ENCODE assay signal across 10 cellular contexts in the genomic region with DNA sequence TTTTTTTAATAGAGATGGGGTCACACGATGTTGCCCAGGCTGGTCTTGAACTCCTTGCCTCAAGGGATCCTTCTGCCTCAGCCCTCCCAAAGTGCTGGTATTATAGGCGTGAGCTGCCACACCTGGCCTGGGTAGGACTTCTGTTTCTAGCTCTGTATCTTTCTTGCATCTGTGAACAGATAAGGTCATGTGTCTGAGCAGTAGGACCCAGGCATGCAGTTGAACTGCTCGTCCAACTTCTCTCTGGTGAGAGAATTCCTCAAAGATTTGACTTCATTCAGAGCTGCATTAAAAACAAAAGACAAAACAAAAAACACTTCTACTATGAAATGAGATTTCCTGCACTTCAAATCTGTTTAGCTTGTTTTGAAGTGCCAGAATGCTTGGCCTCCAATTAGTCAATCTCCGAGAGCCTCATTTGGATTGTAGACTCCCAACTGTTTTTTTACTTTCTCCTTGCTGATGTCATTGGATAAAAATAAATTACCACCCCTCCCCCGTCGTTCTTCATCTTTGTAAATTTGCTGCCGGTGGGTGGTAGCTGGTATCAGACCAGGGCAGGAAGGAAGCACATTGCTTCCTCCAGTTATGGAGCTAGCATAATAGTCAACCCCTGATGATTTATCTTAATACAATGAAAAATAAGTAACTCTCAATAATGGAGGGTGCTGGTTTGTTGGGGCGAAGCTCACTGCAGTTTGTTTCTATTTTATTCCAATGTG. TPM values are rescaled to one million over a fixed set of nuclear protein-coding genes. Genes with fewer than 3 reads are reported as not detected.
A peak's percentile ranks its signal among the peaks of the same experiment; 100 is the strongest.
DNase-seq lines count a peak whose midpoint lies in the region; ATAC-seq and TF ChIP-seq lines count a peak whose summit lies in the region.
"Had no signal": no experiment of that assay in that cellular context is flagged by ENCODE, and none has a peak within 500 bp of the region (broad histone marks: within the 10 kb centered on the region; RNA-seq: fewer than 3 reads in every experiment).

No MANE protein-coding gene starts in this region.

- H3K9me3 Mint-ChIP-seq in CD14-positive monocyte, result no peaks in the 10 kb centered on the region
- no peaks in the 10 kb centered on the region for H3K9me3 Mint-ChIP-seq in HFFc6
- no peaks in the 10 kb centered on the region for H3K9me3 Mint-ChIP-seq in naive B cell

- H3K27me3 Mint-ChIP-seq in CD14-positive monocyte (ENCODE audit: low read depth in 3 of 3), result no peaks in the 10 kb centered on the region
- no peaks in the 10 kb centered on the region for H3K27me3 Mint-ChIP-seq in HFFc6 (ENCODE audit: insufficient read depth)
- no peaks in the 10 kb centered on the region for H3K27me3 Mint-ChIP-seq in naive B cell

- H3K4me1 Mint-ChIP-seq in CD14-positive monocyte (peaks cover 34% of the 10 kb centered on the region), HFFc6 (ENCODE audit: low read depth) (peaks cover 76% of the 10 kb centered on the region), naive B cell (peaks cover 13 to 14% (median 14%) of the 10 kb centered on the region in 3 donors)

- peak overlapping the region; percentile 69 to 85 for H3K4me3 Mint-ChIP-seq in CD14-positive monocyte
- H3K4me3 Mint-ChIP-seq in HFFc6, result no peak overlapping the region
- peak overlapping the region in 3 of 8 donors; percentile 25 to 58 (median 34) for H3K4me3 Mint-ChIP-seq in naive B cell

- peaks cover 3 to 4% of the 10 kb centered on the region in 2 donors for H3K36me3 Mint-ChIP-seq in CD14-positive monocyte
- H3K36me3 Mint-ChIP-seq in HFFc6 (ENCODE audit: low read depth), result peaks cover 45% of the 10 kb centered on the region
- H3K36me3 Mint-ChIP-seq in naive B cell, result no peaks in the 10 kb centered on the region

- ATAC-seq in naive B cell (ENCODE audit: low read depth in 2 of 2) (peak; percentile 40 to 49), HG03521 (IDR thresholded peaks at IDR 0.05; ENCODE audit: unreplicated experiment) (no peak), HG02852 (IDR thresholded peaks at IDR 0.05; ENCODE audit: unreplicated experiment) (no peak)

- TF ChIP-seq CTCF in CD14-positive monocyte (IDR thresholded peaks at IDR 0.05) (no peak), HFFc6 (IDR thresholded peaks at IDR 0.05) (no peak)

- peak overlapping the region in 4 of 7 donors; percentile 22 to 74 (median 59) for H3K27ac Mint-ChIP-seq in CD14-positive monocyte
- peak overlapping the region; percentile 94 for H3K27ac Mint-ChIP-seq in HFFc6
- peak overlapping the region in 2 of 6 donors; percentile 0 to 70 for H3K27ac Mint-ChIP-seq in naive B cell

- intact Hi-C loops in CD14-positive monocyte (cut with micrococcal nuclease), result no loop called here

- DNase-seq in CD14-positive monocyte (ENCODE audit: low spot score) (no peak), HFFc6 (no peak), naive B cell (no peak), T-helper 9 cell (no peak), DMS114 treated with DMSO at 0.1 percent for 48 hours (lab: John Stamatoyannopoulos, UW; ENCODE audit: unreplicated experiment) (no peak)
- DNase-seq: Calu3, posterior cingulate gyrus had no signal

- peak overlapping the region; percentile 12 for H3K27ac ChIP-seq in cingulate gyrus (ENCODE audit: low read depth, low read length)

RNA-seq across cellular contexts. Expression of gene CD109, which starts 17.6 kb away (rescaled TPM):
- under 1 TPM; 0.17 to 0.30 TPM for polyA plus RNA-seq in CD14-positive monocyte
- 10 to 100 TPM; 32.5 to 56.3 (median 48.9) TPM for total RNA-seq in HFFc6 (2021; fragmentation: NEBNext Ultra II Directional; extraction: Animal tissue kit (Norgen Biotek cat#: 25700))
- under 1 TPM in 1 of 6 donors, not detected in 5; 0.07 TPM for polyA plus RNA-seq in naive B cell (ENCODE audit: low read depth in 6 of 6)

RNA-seq across cellular contexts. Expression of gene SLC17A5, which starts 59.8 kb away (rescaled TPM):
- polyA plus RNA-seq in CD14-positive monocyte (10 to 100 TPM in 1 of 2 donors, 1 to 10 TPM in 1; 9.4 to 11.6 TPM), naive B cell (ENCODE audit: low read depth in 6 of 6) (1 to 10 TPM in 5 of 6 donors, under 1 TPM in 1; 0.40 to 6.0 (median 5.6) TPM)
- total RNA-seq in HFFc6 (2021; fragmentation: NEBNext Ultra II Directional; extraction: Animal tissue kit (Norgen Biotek cat#: 25700)), result 10 to 100 TPM; 20.4 to 29.9 (median 26.8) TPM

Comparison
In these comparisons a context has a peak if more than half of its experiments do, and no peak if none do; other contexts are left out.
1. ATAC-seq: peak in naive B cell (2 of 2); none in HG03521 (single experiment) and HG02852 (single experiment).